ENCODE assay signal across 8 cellular contexts in the genomic region with DNA sequence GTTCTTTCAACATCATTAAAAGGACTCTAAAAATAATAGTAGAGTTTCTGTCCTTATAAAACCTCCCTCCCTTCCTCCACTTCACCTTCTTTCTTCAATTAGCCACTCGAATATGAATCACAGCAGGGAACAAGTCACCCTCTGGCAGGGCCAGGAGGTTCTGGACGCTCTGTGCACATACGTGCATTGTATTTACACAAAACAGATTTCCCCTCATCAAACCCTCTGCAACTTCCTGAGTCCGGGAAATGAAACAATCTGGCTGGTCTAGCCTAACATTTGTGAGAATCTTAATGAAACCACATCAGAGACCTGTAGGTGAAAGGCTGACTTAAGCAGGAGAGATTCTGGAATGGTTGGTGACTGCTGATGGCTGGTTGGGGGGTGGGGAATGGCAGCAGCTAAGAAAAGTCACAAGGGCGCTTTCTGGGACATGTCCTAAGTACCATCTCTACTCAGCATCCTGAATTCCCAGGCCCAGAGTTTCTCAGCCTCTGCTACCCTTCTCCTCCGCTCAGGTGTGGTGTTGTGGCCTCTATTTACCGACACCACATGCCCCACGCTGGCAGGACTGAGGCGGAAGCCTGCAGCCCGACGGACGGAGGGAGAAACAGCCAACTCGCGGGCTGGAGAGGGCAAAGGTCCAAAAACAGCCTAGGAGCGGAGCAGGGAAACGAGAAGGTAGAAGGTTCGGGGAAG. TPM values are rescaled to one million over a fixed set of nuclear protein-coding genes. Genes with fewer than 3 reads are reported as not detected.
DNase-seq lines count a peak whose midpoint lies in the region; ATAC-seq, FAIRE-seq and TF ChIP-seq lines count a peak whose summit lies in the region.

No MANE protein-coding gene starts in this region.

- H3K4me2 ChIP-seq in OCI-LY3 (ENCODE audit: low read length) (peak overlapping the region; percentile 86), mesenchymal stem cell (ENCODE audit: low read length, poor library complexity, severe bottlenecking) (peak overlapping the region; percentile 80)

- peak overlapping the region; percentile 19 for H2BK120ac ChIP-seq in mesenchymal stem cell (ENCODE audit: low read depth, low read length)

- no peak overlapping the region for H2BK5ac ChIP-seq in mesenchymal stem cell (ENCODE audit: low read depth, low read length, poor library complexity, severe bottlenecking)

- no peak overlapping the region for H4K8ac ChIP-seq in mesenchymal stem cell (ENCODE audit: low read length)

- no peak overlapping the region for H2BK15ac ChIP-seq in mesenchymal stem cell (ENCODE audit: low read depth, poor library complexity, severe bottlenecking)

- TF ChIP-seq CTCF in GM12865 (IDR thresholded peaks at IDR 0.05; ENCODE audit: insufficient read depth, low read depth, low read length, missing control alignments), result no peak
- no peak for TF ChIP-seq CTCF in OCI-LY3 (IDR thresholded peaks at IDR 0.05; ENCODE audit: low read depth, low read length)
- TF ChIP-seq CTCF in coronary artery (IDR thresholded peaks at IDR 0.05), result no peak
- no peak for TF ChIP-seq CTCF in upper lobe of left lung (IDR thresholded peaks at IDR 0.05)

- H2AK5ac ChIP-seq in mesenchymal stem cell (ENCODE audit: low read length, severe bottlenecking), result no peak overlapping the region

- no peaks in the 10 kb centered on the region for H3K9me3 ChIP-seq in OCI-LY3 (ENCODE audit: insufficient read depth, low read length)
- H3K9me3 ChIP-seq in mesenchymal stem cell (ENCODE audit: control insufficient read depth, low read length), result no peaks in the 10 kb centered on the region
- no peaks in the 10 kb centered on the region for H3K9me3 ChIP-seq in upper lobe of left lung

- H3K79me2 ChIP-seq in OCI-LY3 (ENCODE audit: low read length), result peaks cover 7% of the 10 kb centered on the region; the same call in 1 of the 2 replicates

- H3K27ac ChIP-seq in OCI-LY3 (ENCODE audit: low read length) (no peak overlapping the region), coronary artery (peak overlapping the region; percentile 54 to 59), mesenchymal stem cell (ENCODE audit: low read length, poor library complexity, severe bottlenecking) (peak overlapping the region; percentile 41), upper lobe of left lung (peak overlapping the region; percentile 85 to 88 (median 86))

- H3K23ac ChIP-seq in mesenchymal stem cell (ENCODE audit: low read length in 2 of 2), result no peak overlapping the region

- DNase-seq in GM12865 (ENCODE audit: low read depth) (peak; percentile 1), coronary artery (ENCODE audit: low spot score) (no peak), mesenchymal stem cell (peak; percentile 61), upper lobe of left lung (peak in 1 of 2 donors; percentile 67), HPDE6-E6E7 (ENCODE audit: extremely low spot score) (no peak), H54 (ENCODE audit: insufficient read length, low spot score) (no peak)

- H3K9ac ChIP-seq in OCI-LY3 (ENCODE audit: low read length) (peak overlapping the region; percentile 76), mesenchymal stem cell (ENCODE audit: low read length) (peak overlapping the region; percentile 89)

- H2BK12ac ChIP-seq in mesenchymal stem cell (ENCODE audit: low read length in 2 of 2), result no peak overlapping the region

- WGBS in mesenchymal stem cell, result 7% methylated on average over 4 of the region's 17 CpGs
- WGBS in upper lobe of left lung, 2 donors, result 10 to 34% methylated on average over 16 to 17 of the region's 17 CpGs

- TF ChIP-seq POLR2A in upper lobe of left lung (IDR thresholded peaks at IDR 0.05), result no peak
- TF ChIP-seq POLR2A in H54 (IDR thresholded peaks at IDR 0.05; ENCODE audit: low read depth, low read length), result no peak

- TF ChIP-seq EP300 in upper lobe of left lung (IDR thresholded peaks at IDR 0.05), result peak in 3 of 4 donors; percentile 48 to 79 (median 77)

- H2AFZ ChIP-seq in OCI-LY3 (ENCODE audit: low read depth, low read length), result peak overlapping the region; percentile 99; the same call in 1 of the 2 replicates
- H2AFZ ChIP-seq in mesenchymal stem cell (ENCODE audit: low read depth, low read length), result no peak overlapping the region

- no peak overlapping the region for H3K4ac ChIP-seq in mesenchymal stem cell (ENCODE audit: low read depth in 1 of 2, low read length in 2 of 2)

- peak; percentile 20 to 44 for ATAC-seq in upper lobe of left lung (ENCODE audit: low FRiP score in 2 of 2)
- ATAC-seq in HG03280 (IDR thresholded peaks at IDR 0.05; ENCODE audit: unreplicated experiment), result no peak

- H3K27me3 ChIP-seq in OCI-LY3 (ENCODE audit: low read depth, low read length), result 0 out of 2 replicates have a peak, but pooled peaks cover 5% of the 10 kb centered on the region
- H3K27me3 ChIP-seq in mesenchymal stem cell (ENCODE audit: control insufficient read depth in 1 of 2, insufficient read depth in 1 of 2, low read length in 2 of 2), result peaks cover 5 to 16% of the 10 kb centered on the region in 2 experiments
- H3K27me3 ChIP-seq in upper lobe of left lung, result no peaks in the 10 kb centered on the region

- H3K14ac ChIP-seq in mesenchymal stem cell (ENCODE audit: low read length in 2 of 2), result no peak overlapping the region

- H3K4me3 ChIP-seq in GM12865 (ENCODE audit: low read depth, low read length) (peak overlapping the region; percentile 83), OCI-LY3 (ENCODE audit: low read length) (peak overlapping the region; percentile 98), coronary artery (peak overlapping the region; percentile 76), mesenchymal stem cell (ENCODE audit: insufficient read depth in 1 of 2, low read depth in 1 of 2, low read length in 2 of 2) (peak overlapping the region; percentile 84 to 86), upper lobe of left lung (peak overlapping the region; percentile 61 to 91 (median 74))

- no peak overlapping the region for H4K91ac ChIP-seq in mesenchymal stem cell (ENCODE audit: low read length)

- H4K20me1 ChIP-seq in OCI-LY3 (ENCODE audit: insufficient read depth, low read length), result no peaks in the 10 kb centered on the region

- H3K79me1 ChIP-seq in mesenchymal stem cell (replicated peaks; ENCODE audit: low read length, poor library complexity, severe bottlenecking), result peaks cover 7% of the 10 kb centered on the region

- no peak for FAIRE-seq in H54 (lab: Jason Lieb, UNC)

- H3K4me1 ChIP-seq in OCI-LY3 (ENCODE audit: low read length) (peaks cover 10% of the 10 kb centered on the region), mesenchymal stem cell (ENCODE audit: control insufficient read depth, insufficient read depth, low read depth, low read length) (peaks cover 4% of the 10 kb centered on the region), upper lobe of left lung (peaks cover 0 to 4% (median 2%) of the 10 kb centered on the region in 4 donors)

- H3K18ac ChIP-seq in mesenchymal stem cell (ENCODE audit: low read depth in 1 of 2, low read length in 2 of 2), result peak overlapping the region in 1 of 2 experiments; percentile 13

- no peaks in the 10 kb centered on the region for H3K36me3 ChIP-seq in OCI-LY3 (replicated peaks; ENCODE audit: low read depth, low read length)
- H3K36me3 ChIP-seq in mesenchymal stem cell (ENCODE audit: control insufficient read depth in 1 of 2, insufficient read depth in 2 of 2, low read depth in 1 of 2, low read length in 2 of 2), result peaks cover 0 to 21% of the 10 kb centered on the region in 2 experiments
- H3K36me3 ChIP-seq in upper lobe of left lung, result no peaks in the 10 kb centered on the region

RNA-seq across cellular contexts. Expression of gene ZDHHC9, which starts 1.0 kb away (rescaled TPM):
- 50.8 TPM for polyA plus RNA-seq in mesenchymal stem cell (2013, experiment 1 of 2)
- polyA plus RNA-seq in mesenchymal stem cell (2013, experiment 2 of 2), result 51.1 TPM
- total RNA-seq in upper lobe of left lung, result 10 to 100 TPM; 16.8 to 67.8 (median 41.7) TPM

Comparison
In these comparisons a context has a peak if more than half of its experiments do, and no peak if none do; other contexts are left out.
1. DNase-seq: peak in GM12865 (single experiment) and mesenchymal stem cell (single experiment); none in coronary artery (single experiment), HPDE6-E6E7 (single experiment) and H54 (single experiment).
2. Peak in every context shown above with its lines, with median percentiles within 50 percentile points of each other: H3K4me3 ChIP-seq.